8 cellular contexts compared by ENCODE assay signal in the genomic region with DNA sequence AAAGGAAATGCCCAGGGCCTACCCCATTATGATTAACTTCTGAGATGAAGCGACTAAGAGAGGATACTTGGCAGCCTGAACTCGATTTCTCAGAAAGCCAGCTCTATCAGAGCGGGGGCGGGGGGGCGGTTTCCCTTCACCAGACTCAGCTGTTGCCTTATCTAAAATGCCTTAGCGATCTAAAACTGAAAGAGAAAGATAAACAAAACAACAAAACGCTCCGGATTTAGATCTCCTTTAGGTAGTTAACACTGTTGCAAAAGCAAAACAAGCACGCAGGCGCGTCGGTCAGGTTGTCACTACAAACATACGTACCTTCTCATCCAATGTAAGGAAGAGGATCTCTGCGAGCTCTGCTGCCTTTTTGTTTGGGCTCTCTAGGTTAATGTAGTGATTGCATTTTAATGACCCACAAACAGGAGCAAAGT. TPM values are rescaled to one million over a fixed set of nuclear protein-coding genes. Genes with fewer than 3 reads are reported as not detected.
DNase-seq lines count a peak whose midpoint lies in the region; ATAC-seq and TF ChIP-seq lines count a peak whose summit lies in the region.

No MANE protein-coding gene starts in this region.

- peak overlapping the region; percentile 63 to 97 (median 88) for H3K4me3 ChIP-seq in heart left ventricle
- H3K4me3 ChIP-seq in prostate gland, result peak overlapping the region; percentile 82 to 83

- H3K36me3 ChIP-seq in heart left ventricle (peaks cover 0 to 6% (median 0%) of the 10 kb centered on the region in 9 donors), prostate gland (no peaks in the 10 kb centered on the region)

- no peak for TF ChIP-seq CTCF in heart left ventricle (IDR thresholded peaks at IDR 0.05)
- no peak for TF ChIP-seq CTCF in prostate gland (IDR thresholded peaks at IDR 0.05)

- intact Hi-C loops in heart left ventricle (cut with DNase I), result loop anchor here in 5 of 10 donors (5.0 to 10.0 kb wide), 7 partner anchors 63 to 256 kb away; no protein-coding TSS in a partner anchor
- intact Hi-C loops in prostate gland (cut with DNase I), result no loop called here

- peak overlapping the region; percentile 56 for H3K4me3 Mint-ChIP-seq in activated naive CD4-positive, alpha-beta T cell treated with anti-CD3 and anti-CD28 coated beads, Interleukin-2, amount 10 ng/mL, durations not matched to agents 7 days and 5 days

- H3K27ac ChIP-seq in heart left ventricle (peak overlapping the region; percentile 72 to 95 (median 92)), prostate gland (peak overlapping the region; percentile 76 to 83)

- H3K9me3 ChIP-seq in heart left ventricle (no peaks in the 10 kb centered on the region), prostate gland (no peaks in the 10 kb centered on the region)

- ATAC-seq in GM21390 (IDR thresholded peaks at IDR 0.05; ENCODE audit: unreplicated experiment) (peak; percentile 47), heart left ventricle (peak in 2 of 4 donors; percentile 7 to 43)

- DNase-seq in DMS79 (lab: John Stamatoyannopoulos, UW), result peak; percentile 42
- DNase-seq in LoVo (ENCODE audit: low spot score), result peak; percentile 17
- peak; percentile 70 for DNase-seq in activated naive CD4-positive, alpha-beta T cell treated with anti-CD3 and anti-CD28 coated beads, Interleukin-2, amount 10 ng/mL, durations not matched to agents 7 days and 5 days
- DNase-seq in heart left ventricle, result peak; percentile 63 to 73 (median 70)
- peak; percentile 62 for DNase-seq in prostate gland (ENCODE audit: low spot score)
- DNase-seq in SK-N-DZ (ENCODE audit: low spot score), result no peak
- DNase-seq in SKM-1 treated with dmso at 0.1 percent for 144 hours (lab: John Stamatoyannopoulos, UW; ENCODE audit: unreplicated experiment), result no peak

- H3K27ac Mint-ChIP-seq in activated naive CD4-positive, alpha-beta T cell treated with anti-CD3 and anti-CD28 coated beads, Interleukin-2, amount 10 ng/mL, durations not matched to agents 7 days and 5 days, result peak overlapping the region; percentile 1

- no peaks in the 10 kb centered on the region for H3K36me3 Mint-ChIP-seq in activated naive CD4-positive, alpha-beta T cell treated with anti-CD3 and anti-CD28 coated beads, Interleukin-2, amount 10 ng/mL, durations not matched to agents 7 days and 5 days

- CTCF ChIA-PET in activated naive CD4-positive, alpha-beta T cell treated with anti-CD3 and anti-CD28 coated beads, Interleukin-2, amount 10 ng/mL, durations not matched to agents 7 days and 5 days (lab: Charles Lee), result interaction anchor here (0.6 kb wide), 1 partner anchor 514 kb away, joined by 3 read pairs; no protein-coding TSS in a partner anchor

- H3K27me3 ChIP-seq in heart left ventricle (peaks cover 0 to 25% (median 0%) of the 10 kb centered on the region in 9 donors), prostate gland (replicated peaks; ENCODE audit: insufficient read depth) (no peaks in the 10 kb centered on the region)

- TF ChIP-seq POLR2A in heart left ventricle (IDR thresholded peaks at IDR 0.05) (no peak), prostate gland (IDR thresholded peaks at IDR 0.05) (no peak)

- H3K27me3 Mint-ChIP-seq in activated naive CD4-positive, alpha-beta T cell treated with anti-CD3 and anti-CD28 coated beads, Interleukin-2, amount 10 ng/mL, durations not matched to agents 7 days and 5 days, result peaks cover 58% of the 10 kb centered on the region

- H3K9me3 Mint-ChIP-seq in activated naive CD4-positive, alpha-beta T cell treated with anti-CD3 and anti-CD28 coated beads, Interleukin-2, amount 10 ng/mL, durations not matched to agents 7 days and 5 days, result no peaks in the 10 kb centered on the region

- H3K4me1 ChIP-seq in heart left ventricle (peaks cover 0 to 44% (median 18%) of the 10 kb centered on the region in 12 donors), prostate gland (replicated peaks) (no peaks in the 10 kb centered on the region)

- WGBS in heart left ventricle, 4 donors, result 0 to 1% (median 1%) methylated on average over 14 of the region's 14 CpGs
- under 1% methylated on average over 14 of the region's 14 CpGs for WGBS in prostate gland

- peaks cover 13% of the 10 kb centered on the region for H3K4me1 Mint-ChIP-seq in activated naive CD4-positive, alpha-beta T cell treated with anti-CD3 and anti-CD28 coated beads, Interleukin-2, amount 10 ng/mL, durations not matched to agents 7 days and 5 days

RNA-seq across cellular contexts. Expression of gene EPB41L4A, which starts 1.1 kb away (rescaled TPM):
- total RNA-seq in heart left ventricle (10 to 100 TPM in 8 of 9 donors, 1 to 10 TPM in 1; 9.0 to 34.5 (median 20.8) TPM), prostate gland (10 to 100 TPM; 23.0 to 37.5 TPM)
- polyA plus RNA-seq in heart left ventricle, result 10 to 100 TPM in 1 of 2 donors, 1 to 10 TPM in 1; 6.4 to 10.6 TPM
- 2.2 and 8.1 TPM in 2 replicates for polyA plus RNA-seq in SK-N-DZ (2014; cell fraction: cytosol; rRNA removed)
- polyA plus RNA-seq in SK-N-DZ (2014; cell fraction: nucleus; rRNA removed), result 1.7 and 2.0 TPM in 2 replicates

Comparison
In these comparisons a context has a peak if more than half of its experiments do, and no peak if none do; other contexts are left out.
1. DNase-seq: peak in DMS79 (single experiment), LoVo (single experiment), activated naive CD4-positive, alpha-beta T cell treated with anti-CD3 and anti-CD28 coated beads, Interleukin-2, amount 10 ng/mL, durations not matched to agents 7 days and 5 days (single experiment), heart left ventricle (5 of 5) and prostate gland (single experiment); none in SK-N-DZ (single experiment) and SKM-1 treated with dmso at 0.1 percent for 144 hours (single experiment).